14 cellular contexts compared by ENCODE assay signal in genomic region chr6:35678021-35678654, GRCh38. TPM values are rescaled to one million over a fixed set of nuclear protein-coding genes. Genes with fewer than 3 reads are reported as not detected.
DNase-seq lines count a peak whose midpoint lies in the region; ATAC-seq, FAIRE-seq and TF ChIP-seq lines count a peak whose summit lies in the region.
"Had no signal": no experiment of that assay in that cellular context is flagged by ENCODE, and none has a peak within 500 bp of the region (broad histone marks: within the 10 kb centered on the region; RNA-seq: fewer than 3 reads in every experiment).

No MANE protein-coding gene starts in this region.

- FAIRE-seq in astrocyte (lab: Jason Lieb, UNC) = peak; percentile 20
- FAIRE-seq: bronchial epithelial cell, small intestine had no signal

- no peaks in the 10 kb centered on the region for H3K9me3 Mint-ChIP-seq in astrocyte (ENCODE audit: unreplicated experiment)
- peaks cover 0 to 2% (median 0%) of the 10 kb centered on the region in 11 donors for H3K9me3 Mint-ChIP-seq in naive thymus-derived CD4-positive, alpha-beta T cell
- H3K9me3 Mint-ChIP-seq in neural progenitor cell = no peaks in the 10 kb centered on the region

- no peaks in the 10 kb centered on the region for H3F3A ChIP-seq in neural progenitor cell (ENCODE audit: low read depth)

- H3K27me3 ChIP-seq in astrocyte (ENCODE audit: insufficient read depth, low read length) (no peaks in the 10 kb centered on the region), neural progenitor cell (no peaks in the 10 kb centered on the region)
- no peaks in the 10 kb centered on the region for H3K27me3 ChIP-seq in naive thymus-derived CD4-positive, alpha-beta T cell (ENCODE audit: control insufficient read depth in 2 of 2, insufficient read depth in 2 of 2, low read length in 2 of 2)
- H3K27me3 ChIP-seq: heart right ventricle had no signal

- H3K9me3 ChIP-seq in astrocyte (ENCODE audit: insufficient read depth, low read depth, low read length) (no peaks in the 10 kb centered on the region), neural progenitor cell (ENCODE audit: low read depth) (no peaks in the 10 kb centered on the region)
- no peaks in the 10 kb centered on the region for H3K9me3 ChIP-seq in naive thymus-derived CD4-positive, alpha-beta T cell (ENCODE audit: control insufficient read depth in 2 of 3, low read length in 3 of 3)
- H3K9me3 ChIP-seq: heart right ventricle had no signal

- H3K27me3 Mint-ChIP-seq in astrocyte (ENCODE audit: low read depth, unreplicated experiment) (no peaks in the 10 kb centered on the region), neural progenitor cell (ENCODE audit: insufficient read depth, low read depth) (no peaks in the 10 kb centered on the region)
- H3K27me3 Mint-ChIP-seq in naive thymus-derived CD4-positive, alpha-beta T cell = no peaks in the 10 kb centered on the region

- H3K4me2 ChIP-seq in astrocyte (ENCODE audit: low read length) (peak overlapping the region; percentile 65), neural progenitor cell (no peak overlapping the region)

- DNase-seq in EH (ENCODE audit: low read depth) = peak; percentile 68
- peak; percentile 83 for DNase-seq in LHCN-M2 (ENCODE audit: low read depth)
- peak; percentile 77 for DNase-seq in astrocyte (ENCODE audit: low read depth)
- DNase-seq in naive thymus-derived CD4-positive, alpha-beta T cell = no peak
- no peak for DNase-seq in neural progenitor cell (ENCODE audit: low spot score)
- no peak for DNase-seq in LoVo (ENCODE audit: low spot score)
- no peak for DNase-seq in NCI-H524 treated with DMSO at 0.1 percent for 48 hours (lab: John Stamatoyannopoulos, UW)
- DNase-seq: heart right ventricle, NCI-H1694, NCI-H748 treated with DMSO at 0.1 percent for 48 hours, Right ventricle myocardium superior had no signal

- no peaks in the 10 kb centered on the region for H3K36me3 Mint-ChIP-seq in astrocyte (ENCODE audit: low read depth, unreplicated experiment)
- peaks cover 0 to 27% (median 17%) of the 10 kb centered on the region in 5 donors for H3K36me3 Mint-ChIP-seq in naive thymus-derived CD4-positive, alpha-beta T cell
- peaks cover 8% of the 10 kb centered on the region for H3K36me3 Mint-ChIP-seq in neural progenitor cell

- peaks cover 4% of the 10 kb centered on the region for H3K79me2 ChIP-seq in astrocyte (ENCODE audit: insufficient read depth, low read length)
- H3K79me2 ChIP-seq in neural progenitor cell (ENCODE audit: low read depth) = peaks cover 93% of the 10 kb centered on the region

- H3K4me1 ChIP-seq in astrocyte (ENCODE audit: insufficient read depth, low read length) (peaks cover 11% of the 10 kb centered on the region), neural progenitor cell (peaks cover 3% of the 10 kb centered on the region)
- peaks cover 25 to 72% of the 10 kb centered on the region in 2 donors for H3K4me1 ChIP-seq in naive thymus-derived CD4-positive, alpha-beta T cell (ENCODE audit: control insufficient read depth in 2 of 2, insufficient read depth in 2 of 2, low read length in 2 of 2)

- no peak overlapping the region for H3K9ac ChIP-seq in astrocyte (ENCODE audit: low read length)
- no peak overlapping the region for H3K9ac ChIP-seq in neural progenitor cell

- intact Hi-C loops in naive thymus-derived CD4-positive, alpha-beta T cell (cut with micrococcal nuclease) = loop anchor here (1.0 to 5.0 kb wide), 2 partner anchors 10 to 41 kb away; no protein-coding TSS in a partner anchor

- CTCF ChIA-PET in naive thymus-derived CD4-positive, alpha-beta T cell (lab: Charles Lee) = interaction anchor here (0.6 to 1.0 kb wide), 7 partner anchors 47 to 94 kb away, joined by 3 to 4 read pairs (median 3); no protein-coding TSS in a partner anchor

- TF ChIP-seq CTCF in astrocyte (IDR thresholded peaks at IDR 0.05; ENCODE audit: insufficient read depth, low read depth, low read length) (no peak), neural progenitor cell (IDR thresholded peaks at IDR 0.05) (no peak)

- peak overlapping the region; percentile 18 for H3K4me3 Mint-ChIP-seq in astrocyte (ENCODE audit: unreplicated experiment)
- H3K4me3 Mint-ChIP-seq in naive thymus-derived CD4-positive, alpha-beta T cell = peak overlapping the region; percentile 0 to 74 (median 66)
- H3K4me3 Mint-ChIP-seq in neural progenitor cell = no peak overlapping the region

- H4K20me1 ChIP-seq in astrocyte (ENCODE audit: insufficient read depth, low read length) (no peaks in the 10 kb centered on the region), neural progenitor cell (ENCODE audit: low read depth) (peaks cover 7% of the 10 kb centered on the region)

- H3K4me1 Mint-ChIP-seq in astrocyte (ENCODE audit: low read depth, unreplicated experiment) (peaks cover 21% of the 10 kb centered on the region), neural progenitor cell (peaks cover 23% of the 10 kb centered on the region)
- H3K4me1 Mint-ChIP-seq in naive thymus-derived CD4-positive, alpha-beta T cell = peaks cover 47 to 100% (median 91%) of the 10 kb centered on the region in 7 donors

- H3K4me3 ChIP-seq in astrocyte (ENCODE audit: insufficient read depth, low read depth, low read length) = no peak overlapping the region
- H3K4me3 ChIP-seq in naive thymus-derived CD4-positive, alpha-beta T cell (ENCODE audit: low read length) = no peak overlapping the region
- H3K4me3 ChIP-seq in neural progenitor cell = no peak overlapping the region
- H3K4me3 ChIP-seq: heart right ventricle had no signal

- H3K36me3 ChIP-seq in astrocyte (ENCODE audit: insufficient read depth, low read length) (no peaks in the 10 kb centered on the region), neural progenitor cell (no peaks in the 10 kb centered on the region)
- peaks cover 0 to 13% (median 3%) of the 10 kb centered on the region in 3 experiments for H3K36me3 ChIP-seq in naive thymus-derived CD4-positive, alpha-beta T cell (ENCODE audit: control insufficient read depth in 2 of 3, insufficient read depth in 3 of 3, low read length in 3 of 3)

- POLR2A ChIA-PET in naive thymus-derived CD4-positive, alpha-beta T cell (lab: Charles Lee) = interaction anchor here (1.0 to 2.9 kb wide), 6 partner anchors 9 to 59 kb away, joined by 3 to 14 read pairs (median 4); partner anchors contain the start of gene ARMC12

- peak overlapping the region; percentile 63 for H3K27ac Mint-ChIP-seq in astrocyte (ENCODE audit: unreplicated experiment)
- peak overlapping the region in 7 of 9 donors; percentile 1 to 90 (median 77) for H3K27ac Mint-ChIP-seq in naive thymus-derived CD4-positive, alpha-beta T cell
- H3K27ac Mint-ChIP-seq in neural progenitor cell = no peak overlapping the region

- H2AFZ ChIP-seq in astrocyte (ENCODE audit: low read depth, low read length) (no peak overlapping the region), neural progenitor cell (replicated peaks) (no peak overlapping the region)

- ATAC-seq in naive thymus-derived CD4-positive, alpha-beta T cell = no peak
- ATAC-seq in GM21423 (IDR thresholded peaks at IDR 0.05; ENCODE audit: unreplicated experiment) = no peak
- ATAC-seq: heart right ventricle had no signal

- peak overlapping the region; percentile 31 for H3K27ac ChIP-seq in astrocyte (ENCODE audit: low read depth, low read length)
- peak overlapping the region; percentile 43 for H3K27ac ChIP-seq in naive thymus-derived CD4-positive, alpha-beta T cell (ENCODE audit: low read depth, low read length)
- H3K27ac ChIP-seq in neural progenitor cell = no peak overlapping the region

RNA-seq across cellular contexts. Expression of gene FKBP5, which starts 10.6 kb away (rescaled TPM):
- total RNA-seq in LHCN-M2 (2014; rRNA removed) = 68.0 and 105 TPM in 2 replicates
- polyA plus RNA-seq in LHCN-M2 (2012) = 49.2 TPM
- 4.2 and 4.6 TPM in 2 replicates for total RNA-seq in astrocyte
- 10 to 100 TPM; 56.7 to 83.3 (median 79.4) TPM for total RNA-seq in naive thymus-derived CD4-positive, alpha-beta T cell
- 100 to 1,000 TPM; 101 to 324 TPM for polyA plus RNA-seq in naive thymus-derived CD4-positive, alpha-beta T cell
- 19.8 and 20.9 TPM in 2 replicates for total RNA-seq in neural progenitor cell (ENCODE audit: low replicate concordance)

RNA-seq across cellular contexts. Expression of gene ARMC12, which starts 58.7 kb away (rescaled TPM):
- total RNA-seq in LHCN-M2 (2014; rRNA removed) (0.29 TPM in 1 of 2 replicates, not detected in the other), astrocyte (0.25 TPM in 1 of 2 replicates, not detected in the other), neural progenitor cell (ENCODE audit: low replicate concordance) (1.0 and 1.9 TPM in 2 replicates)
- 0.44 TPM for polyA plus RNA-seq in LHCN-M2 (2012)
- total RNA-seq in naive thymus-derived CD4-positive, alpha-beta T cell = 1 to 10 TPM in 4 of 5 experiments, under 1 TPM in 1; 0.78 to 1.8 (median 1.4) TPM
- polyA plus RNA-seq in naive thymus-derived CD4-positive, alpha-beta T cell = 1 to 10 TPM; 1.0 to 1.2 TPM
- total RNA-seq: Right ventricle myocardium superior had no signal

Comparison
In these comparisons a context has a peak if more than half of its experiments do, and no peak if none do; other contexts are left out.
1. DNase-seq: peak in EH (single experiment), LHCN-M2 (single experiment) and astrocyte (single experiment); none in naive thymus-derived CD4-positive, alpha-beta T cell (0 of 9), neural progenitor cell (single experiment), LoVo (single experiment) and NCI-H524 treated with DMSO at 0.1 percent for 48 hours (single experiment).